In genomic region chr7:92833024-92833765, GRCh38 we compare ENCODE assay signal across 8 cellular contexts.
DNase-seq lines count a peak whose midpoint lies in the region; ATAC-seq and TF ChIP-seq lines count a peak whose summit lies in the region.

No MANE protein-coding gene starts in this region.

- peak; percentile 46 for ATAC-seq in HG02571 (IDR thresholded peaks at IDR 0.05; ENCODE audit: unreplicated experiment)

- TF ChIP-seq POLR2A in NB4 (IDR thresholded peaks at IDR 0.05; ENCODE audit: extremely low read depth, insufficient read length), result no peak

- TF ChIP-seq CTCF in GM12872 (IDR thresholded peaks at IDR 0.05; ENCODE audit: insufficient read depth, low read depth, low read length) (peak; percentile 92), NB4 (IDR thresholded peaks at IDR 0.05; ENCODE audit: low read depth, low read length) (peak; percentile 76), retinal pigment epithelial cell (conservative IDR thresholded peaks at IDR 0.05; ENCODE audit: low read depth, low read length) (peak; percentile 84)

- peak; percentile 88 for DNase-seq in NB4 (ENCODE audit: low read depth)
- peak; percentile 63 to 91 (median 80) for DNase-seq in T-helper 1 cell
- peak in 53 of 56 donors; percentile 23 to 85 (median 65) for DNase-seq in amygdala (lab: John Stamatoyannopoulos, UW)
- peak; percentile 51 for DNase-seq in hepatic stellate cell (ENCODE audit: low spot score)
- DNase-seq in retinal pigment epithelial cell (ENCODE audit: low read depth), result peak; percentile 58
- no peak for DNase-seq in amniotic stem cell (lab: John Stamatoyannopoulos, UW)

- H3K4me3 ChIP-seq in NB4 (ENCODE audit: low read depth, low read length) (peak overlapping the region; percentile 68), retinal pigment epithelial cell (ENCODE audit: low read length) (peak overlapping the region; percentile 74)
